1 cellular context compared by ENCODE assay signal in the genomic region with DNA sequence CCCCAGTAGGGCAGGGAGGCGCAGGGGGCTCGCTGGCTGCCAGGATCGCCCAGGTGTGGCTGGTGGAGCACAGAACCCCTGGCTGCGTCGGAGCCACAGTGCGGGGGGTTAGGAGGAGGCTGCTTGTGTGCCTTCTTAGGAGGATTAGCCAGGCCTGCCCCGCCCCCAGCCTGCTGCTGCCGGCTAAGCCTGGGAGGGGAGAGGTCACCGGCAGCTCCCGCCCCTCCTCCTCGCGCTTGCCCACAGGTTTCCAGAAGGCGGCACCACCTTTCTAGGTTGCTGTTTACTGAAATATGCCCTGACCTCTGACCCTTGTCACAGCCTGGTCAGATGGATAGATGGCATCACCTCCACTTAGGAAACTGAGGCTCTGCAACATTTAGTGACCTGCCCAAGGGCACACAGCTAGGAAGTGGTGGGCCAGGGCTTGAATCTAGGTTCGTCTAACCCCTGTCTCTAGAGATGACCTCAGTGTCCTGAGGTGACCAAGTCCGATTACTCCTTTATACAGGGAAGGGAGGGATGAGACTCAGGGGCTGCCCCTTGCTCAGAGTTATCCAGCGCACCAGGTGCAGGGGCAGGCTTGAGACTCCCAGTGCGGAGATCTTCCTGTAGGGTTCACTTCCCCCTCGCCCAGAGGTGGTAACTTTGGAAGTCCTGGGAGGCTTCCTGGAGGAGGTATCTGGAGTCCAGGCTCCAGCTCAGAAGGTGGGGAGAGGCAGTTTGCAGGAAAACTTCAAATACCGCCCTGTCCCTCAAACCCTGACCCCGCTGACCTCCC.
TF ChIP-seq lines count a peak whose summit lies in the region.

No MANE protein-coding gene starts in this region.

TF ChIP-seq in WTC11, 78 proteins besides CTCF, POLR2A, EP300 and RAD21:
- TF ChIP-seq, protein P1, sequence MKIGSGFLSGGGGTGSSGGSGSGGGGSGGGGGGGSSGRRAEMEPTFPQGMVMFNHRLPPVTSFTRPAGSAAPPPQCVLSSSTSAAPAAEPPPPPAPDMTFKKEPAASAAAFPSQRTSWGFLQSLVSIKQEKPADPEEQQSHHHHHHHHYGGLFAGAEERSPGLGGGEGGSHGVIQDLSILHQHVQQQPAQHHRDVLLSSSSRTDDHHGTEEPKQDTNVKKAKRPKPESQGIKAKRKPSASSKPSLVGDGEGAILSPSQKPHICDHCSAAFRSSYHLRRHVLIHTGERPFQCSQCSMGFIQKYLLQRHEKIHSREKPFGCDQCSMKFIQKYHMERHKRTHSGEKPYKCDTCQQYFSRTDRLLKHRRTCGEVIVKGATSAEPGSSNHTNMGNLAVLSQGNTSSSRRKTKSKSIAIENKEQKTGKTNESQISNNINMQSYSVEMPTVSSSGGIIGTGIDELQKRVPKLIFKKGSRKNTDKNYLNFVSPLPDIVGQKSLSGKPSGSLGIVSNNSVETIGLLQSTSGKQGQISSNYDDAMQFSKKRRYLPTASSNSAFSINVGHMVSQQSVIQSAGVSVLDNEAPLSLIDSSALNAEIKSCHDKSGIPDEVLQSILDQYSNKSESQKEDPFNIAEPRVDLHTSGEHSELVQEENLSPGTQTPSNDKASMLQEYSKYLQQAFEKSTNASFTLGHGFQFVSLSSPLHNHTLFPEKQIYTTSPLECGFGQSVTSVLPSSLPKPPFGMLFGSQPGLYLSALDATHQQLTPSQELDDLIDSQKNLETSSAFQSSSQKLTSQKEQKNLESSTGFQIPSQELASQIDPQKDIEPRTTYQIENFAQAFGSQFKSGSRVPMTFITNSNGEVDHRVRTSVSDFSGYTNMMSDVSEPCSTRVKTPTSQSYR (CRISPR knock-in tag; IDR thresholded peaks at IDR 0.05): peak; percentile 64; the same call in 1 of the 2 replicates
- 0 out of 2 replicates have a peak, but pooled peaks have one; percentile 17 for TF ChIP-seq ZNF423 (CRISPR knock-in tag; IDR thresholded peaks at IDR 0.05)
- TF ChIP-seq GRHL2 (CRISPR knock-in tag; IDR thresholded peaks at IDR 0.05; ENCODE audit: insufficient replicate concordance, severe bottlenecking): no peak
- TF ChIP-seq, protein P2, sequence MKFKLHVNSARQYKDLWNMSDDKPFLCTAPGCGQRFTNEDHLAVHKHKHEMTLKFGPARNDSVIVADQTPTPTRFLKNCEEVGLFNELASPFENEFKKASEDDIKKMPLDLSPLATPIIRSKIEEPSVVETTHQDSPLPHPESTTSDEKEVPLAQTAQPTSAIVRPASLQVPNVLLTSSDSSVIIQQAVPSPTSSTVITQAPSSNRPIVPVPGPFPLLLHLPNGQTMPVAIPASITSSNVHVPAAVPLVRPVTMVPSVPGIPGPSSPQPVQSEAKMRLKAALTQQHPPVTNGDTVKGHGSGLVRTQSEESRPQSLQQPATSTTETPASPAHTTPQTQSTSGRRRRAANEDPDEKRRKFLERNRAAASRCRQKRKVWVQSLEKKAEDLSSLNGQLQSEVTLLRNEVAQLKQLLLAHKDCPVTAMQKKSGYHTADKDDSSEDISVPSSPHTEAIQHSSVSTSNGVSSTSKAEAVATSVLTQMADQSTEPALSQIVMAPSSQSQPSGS (CRISPR knock-in tag; IDR thresholded peaks at IDR 0.05; ENCODE audit: borderline replicate concordance, low read depth): no peak
